8 cellular contexts compared by ENCODE assay signal in the genomic region with DNA sequence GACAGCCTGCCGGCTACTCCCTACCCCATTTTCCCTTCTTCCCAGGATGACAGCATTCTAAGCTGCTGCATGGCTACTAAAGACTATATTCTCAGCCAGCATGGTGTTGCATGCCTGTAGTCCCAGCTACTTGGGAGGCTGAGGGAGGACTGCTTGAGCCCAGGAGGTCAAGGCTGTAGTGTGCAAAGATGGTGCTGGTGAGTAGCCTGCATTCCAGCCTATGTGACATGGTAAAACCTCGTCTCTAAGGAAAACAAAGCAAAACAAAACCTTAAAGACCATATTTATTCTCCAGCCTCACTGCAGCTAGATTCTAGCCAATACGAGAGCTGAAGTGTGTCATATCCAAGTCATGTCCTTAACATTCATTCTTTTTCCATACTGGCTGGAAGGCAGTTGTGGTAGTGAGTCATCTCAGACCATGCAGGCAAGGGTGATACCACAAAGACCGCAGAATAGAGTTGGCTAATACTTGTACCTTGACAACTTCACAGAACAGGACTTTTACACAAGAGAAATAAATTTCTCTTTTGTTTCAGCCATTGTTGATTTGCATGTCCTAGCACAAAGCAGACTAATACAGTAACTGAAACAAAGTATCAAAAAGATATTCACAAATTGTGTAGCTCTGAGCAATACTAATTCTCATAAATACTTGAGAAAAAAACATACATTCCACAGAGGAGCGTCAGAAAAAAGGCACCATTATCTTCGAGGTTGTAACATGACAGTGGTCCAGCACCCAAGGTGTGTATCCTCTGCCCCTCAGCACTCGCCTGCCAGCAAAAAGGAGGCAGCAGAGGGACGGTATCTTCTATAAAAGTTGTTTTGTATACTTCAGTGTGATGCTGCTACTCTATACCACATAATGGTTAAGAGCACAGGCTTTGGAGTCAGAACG. TPM values are rescaled to one million over a fixed set of nuclear protein-coding genes. Genes with fewer than 3 reads are reported as not detected.
DNase-seq lines count a peak whose midpoint lies in the region; ATAC-seq and TF ChIP-seq lines count a peak whose summit lies in the region.

No MANE protein-coding gene starts in this region.

- peaks cover 24% of the 10 kb centered on the region for H3K4me1 Mint-ChIP-seq in Calu3 (ENCODE audit: low read depth, unreplicated experiment)
- H3K4me1 Mint-ChIP-seq in activated T-cell treated with anti-CD3 and anti-CD28 coated beads, Interleukin-2, amount 50 U/mL, for 4 hours (ENCODE audit: low read depth) = peaks cover 23% of the 10 kb centered on the region

- no peaks in the 10 kb centered on the region for H3K27me3 Mint-ChIP-seq in Calu3 (ENCODE audit: unreplicated experiment)
- H3K27me3 Mint-ChIP-seq in activated T-cell treated with anti-CD3 and anti-CD28 coated beads, Interleukin-2, amount 50 U/mL, for 4 hours (ENCODE audit: low read depth) = no peaks in the 10 kb centered on the region

- BruUV-seq in Calu3 (replicated peaks; lab: Mats Ljungman, UMichigan) = no TSS peak

- H3K36me3 ChIP-seq in HUES48 (ENCODE audit: control insufficient read depth, insufficient read depth, low read length) (peaks cover 64% of the 10 kb centered on the region), heart left ventricle (peaks cover 0 to 98% (median 79%) of the 10 kb centered on the region in 9 donors)

- no peak for TF ChIP-seq POLR2A in heart left ventricle (IDR thresholded peaks at IDR 0.05)

- ATAC-seq in GM21526 (IDR thresholded peaks at IDR 0.05; ENCODE audit: low FRiP score, unreplicated experiment) (peak; percentile 76), heart left ventricle (peak; percentile 82 to 97 (median 90)), GM21737 (IDR thresholded peaks at IDR 0.05; ENCODE audit: unreplicated experiment) (no peak)
- ATAC-seq in activated T-cell treated with anti-CD3 and anti-CD28 coated beads, Interleukin-2, amount 50 U/mL, for 4 hours = peak; percentile 90 to 93

- peak overlapping the region; percentile 90 for H3K27ac Mint-ChIP-seq in Calu3 (ENCODE audit: unreplicated experiment)

- H3K9ac ChIP-seq in HUES48 (ENCODE audit: low read depth, low read length) = no peak overlapping the region

- peak; percentile 77 for DNase-seq in Calu3
- peak; percentile 8 for DNase-seq in activated T-cell treated with anti-CD3 and anti-CD28 coated beads, Interleukin-2, amount 50 U/mL, for 4 hours
- DNase-seq in heart left ventricle = no peak
- DNase-seq in stimulated activated CD4-positive, alpha-beta T cell treated with anti-CD3 and anti-CD28 coated beads, TNF-alpha, amount 100 ng/mL, for 24 hours (ENCODE audit: low read depth in 3 of 3) = peak in 2 of 3 experiments; percentile 28 to 31
- no peak for DNase-seq in hippocampal formation (lab: John Stamatoyannopoulos, UW)

- CTCF ChIA-PET in Calu3 (lab: Charles Lee) = interaction anchor here (1.2 kb wide), 1 partner anchor 9 kb away, joined by 5 read pairs; no protein-coding TSS in a partner anchor

- H3K4me1 ChIP-seq in HUES48 (ENCODE audit: control insufficient read depth, insufficient read depth, low read length) = peaks cover 8% of the 10 kb centered on the region; the same call in 1 of the 2 replicates
- peaks cover 0 to 27% (median 10%) of the 10 kb centered on the region in 12 donors for H3K4me1 ChIP-seq in heart left ventricle

- peaks cover 30% of the 10 kb centered on the region for H3K36me3 Mint-ChIP-seq in Calu3 (ENCODE audit: insufficient read depth, unreplicated experiment)
- H3K36me3 Mint-ChIP-seq in activated T-cell treated with anti-CD3 and anti-CD28 coated beads, Interleukin-2, amount 50 U/mL, for 4 hours (ENCODE audit: insufficient read depth) = peaks cover 25% of the 10 kb centered on the region

- peak overlapping the region; percentile 28 for H3K4me3 Mint-ChIP-seq in Calu3 (ENCODE audit: low read depth, unreplicated experiment)
- peak overlapping the region; percentile 28 for H3K4me3 Mint-ChIP-seq in activated T-cell treated with anti-CD3 and anti-CD28 coated beads, Interleukin-2, amount 50 U/mL, for 4 hours

- peak overlapping the region; percentile 31 for H3K27ac ChIP-seq in HUES48 (ENCODE audit: low read depth, low read length)
- H3K27ac ChIP-seq in heart left ventricle = peak overlapping the region in 10 of 12 donors; percentile 3 to 69 (median 24)

- H3K9me3 ChIP-seq in HUES48 (ENCODE audit: control insufficient read depth, insufficient read depth, low read length) (no peaks in the 10 kb centered on the region), heart left ventricle (no peaks in the 10 kb centered on the region)

- H3K4me3 ChIP-seq in HUES48 (ENCODE audit: low read depth, low read length) (no peak overlapping the region), heart left ventricle (no peak overlapping the region)

- WGBS in heart left ventricle, 4 donors = 75 to 78% (median 77%) methylated on average over 9 of the region's 9 CpGs

- intact Hi-C loops in Calu3 (cut with micrococcal nuclease; ENCODE audit: unreplicated experiment) = no loop called here
- intact Hi-C loops in heart left ventricle (cut with DNase I) = loop anchor here in 1 of 10 donors (10.0 kb wide), 1 partner anchor 246 kb away; no protein-coding TSS in a partner anchor

- H3K9me3 Mint-ChIP-seq in Calu3 (ENCODE audit: low read depth, unreplicated experiment) = no peaks in the 10 kb centered on the region
- no peaks in the 10 kb centered on the region for H3K9me3 Mint-ChIP-seq in activated T-cell treated with anti-CD3 and anti-CD28 coated beads, Interleukin-2, amount 50 U/mL, for 4 hours

- TF ChIP-seq CTCF in Calu3 (IDR thresholded peaks at IDR 0.05; ENCODE audit: unreplicated experiment) = no peak
- TF ChIP-seq CTCF in heart left ventricle (IDR thresholded peaks at IDR 0.05) = no peak

- H3K27me3 ChIP-seq in HUES48 (ENCODE audit: control insufficient read depth, insufficient read depth, low read length) (no peaks in the 10 kb centered on the region), heart left ventricle (no peaks in the 10 kb centered on the region)

RNA-seq across cellular contexts. Expression of gene PBRM1, which starts 14.8 kb away (rescaled TPM):
- total RNA-seq in Calu3 (2022) = 48.5 and 54.9 TPM in 2 replicates
- total RNA-seq in activated T-cell treated with anti-CD3 and anti-CD28 coated beads, Interleukin-2, amount 50 U/mL, for 4 hours = 10 to 100 TPM; 55.9 to 65.2 (median 64.4) TPM
- 10 to 100 TPM; 33.8 to 61.7 (median 49.5) TPM for total RNA-seq in heart left ventricle
- 10 to 100 TPM in 1 of 2 donors, 1 to 10 TPM in 1; 8.5 to 17.6 TPM for polyA plus RNA-seq in heart left ventricle

RNA-seq across cellular contexts. Expression of gene GNL3, which starts 15.0 kb away (rescaled TPM):
- total RNA-seq in Calu3 (2022) (113 and 118 TPM in 2 replicates), heart left ventricle (10 to 100 TPM; 23.6 to 47.4 (median 29.4) TPM)
- total RNA-seq in activated T-cell treated with anti-CD3 and anti-CD28 coated beads, Interleukin-2, amount 50 U/mL, for 4 hours = 100 to 1,000 TPM; 324 to 336 (median 330) TPM
- 10 to 100 TPM; 25.4 to 85.3 TPM for polyA plus RNA-seq in heart left ventricle

RNA-seq across cellular contexts. Expression of gene GLT8D1, which starts 34.7 kb away (rescaled TPM):
- total RNA-seq in Calu3 (2022) (36.2 and 40.3 TPM in 2 replicates), heart left ventricle (10 to 100 TPM; 22.6 to 38.7 (median 28.3) TPM)
- 10 to 100 TPM; 30.1 to 31.9 (median 30.6) TPM for total RNA-seq in activated T-cell treated with anti-CD3 and anti-CD28 coated beads, Interleukin-2, amount 50 U/mL, for 4 hours
- 10 to 100 TPM; 21.7 to 39.0 TPM for polyA plus RNA-seq in heart left ventricle

RNA-seq across cellular contexts. Expression of gene SPCS1, which starts 35.0 kb away (rescaled TPM):
- 147 and 151 TPM in 2 replicates for total RNA-seq in Calu3 (2022)
- 100 to 1,000 TPM; 150 to 171 (median 151) TPM for total RNA-seq in activated T-cell treated with anti-CD3 and anti-CD28 coated beads, Interleukin-2, amount 50 U/mL, for 4 hours
- 100 to 1,000 TPM in 2 of 9 donors, 10 to 100 TPM in 7; 72.4 to 176 (median 80.2) TPM for total RNA-seq in heart left ventricle
- 100 to 1,000 TPM in 1 of 2 donors, 10 to 100 TPM in 1; 48.6 to 161 TPM for polyA plus RNA-seq in heart left ventricle

Comparison
In these comparisons a context has a peak if more than half of its experiments do, and no peak if none do; other contexts are left out.
1. DNase-seq: peak in Calu3 (single experiment), activated T-cell treated with anti-CD3 and anti-CD28 coated beads, Interleukin-2, amount 50 U/mL, for 4 hours (single experiment) and stimulated activated CD4-positive, alpha-beta T cell treated with anti-CD3 and anti-CD28 coated beads, TNF-alpha, amount 100 ng/mL, for 24 hours (2 of 3); none in heart left ventricle (0 of 5) and hippocampal formation (0 of 2).